ENCODE assay signal across 12 cellular contexts in genomic region chr17:42673266-42673884, GRCh38. TPM values are rescaled to one million over a fixed set of nuclear protein-coding genes. Genes with fewer than 3 reads are reported as not detected.
DNase-seq lines count a peak whose midpoint lies in the region; ATAC-seq, FAIRE-seq and TF ChIP-seq lines count a peak whose summit lies in the region.
"Had no signal": no experiment of that assay in that cellular context is flagged by ENCODE, and none has a peak within 500 bp of the region (broad histone marks: within the 10 kb centered on the region; RNA-seq: fewer than 3 reads in every experiment).

No MANE protein-coding gene starts in this region.

- H2BK120ac ChIP-seq in neuronal stem cell (ENCODE audit: low read depth, low read length): no peak overlapping the region

- H3K9me3 ChIP-seq in HepG2 (ENCODE audit: low read length) (no peaks in the 10 kb centered on the region), right lobe of liver (no peaks in the 10 kb centered on the region), esophagus squamous epithelium (no peaks in the 10 kb centered on the region), neuronal stem cell (replicated peaks in 1 of 2; ENCODE audit: control insufficient read depth in 2 of 2, insufficient read depth in 1 of 2, low read depth in 1 of 2, low read length in 2 of 2) (peaks cover 0 to 2% of the 10 kb centered on the region in 2 donors)

- H2AK5ac ChIP-seq in neuronal stem cell (ENCODE audit: low read depth, low read length): peak overlapping the region; percentile 84

- CTCF ChIA-PET in HepG2 (lab: Yijun Ruan, JAX; ENCODE audit: low intra/inter-chr PET ratio, low total read pairs): no interaction called here
- CTCF ChIA-PET in WTC11 (lab: Charles Lee): interaction anchor here (0.6 to 3.2 kb wide), 28 partner anchors 10 to 151 kb away, joined by 3 to 31 read pairs (median 6); partner anchors contain the start of genes BECN1, CNTNAP1, PSMC3IP and RAMP2

- peak overlapping the region; percentile 83 for H3K18ac ChIP-seq in neuronal stem cell (ENCODE audit: low read length)

- TF ChIP-seq EP300 in HepG2 (IDR thresholded peaks at IDR 0.05; ENCODE audit: low read depth in 2 of 2, low read length in 2 of 2): no peak
- TF ChIP-seq EP300 in HepG2 (CRISPR knock-in tag; IDR thresholded peaks at IDR 0.05; ENCODE audit: borderline replicate concordance): no peak

- in situ Hi-C loops in HepG2 (cut with HindIII; ENCODE audit: extremely low pct_ligation_motif_present, low pct_unique_long_range_greater_than_20kb): no loop called here

- DNase-seq in HepG2 (ENCODE audit: low spot score) (no peak), right lobe of liver (no peak), esophagus squamous epithelium (lab: John Stamatoyannopoulos, UW) (no peak), neuronal stem cell (ENCODE audit: low spot score) (no peak), T-helper 9 cell (no peak), WTC11 (ENCODE audit: low spot score) (no peak), NCI-H1092 treated with DMSO at 0.1 percent for 48 hours (lab: John Stamatoyannopoulos, UW) (no peak)
- DNase-seq in activated naive CD4-positive, alpha-beta T cell treated with Interleukin-2 at 50 U/mL for 16 hours: no peak
- DNase-seq: activated T-cell treated with anti-CD3 and anti-CD28 coated beads, Interleukin-2, amount 50 U/mL, for 4 hours; NCI-H1105; stimulated activated CD4-positive, alpha-beta T cell treated with anti-CD3 and anti-CD28 coated beads, Interleukin-4, amount 100 ng/mL, for 4 hours had no signal

- H3K36me3 ChIP-seq in HepG2 (replicated peaks in 1 of 2; ENCODE audit: control insufficient read depth in 1 of 2, insufficient read depth in 2 of 2, low read length in 2 of 2) (peaks cover 11 to 46% of the 10 kb centered on the region in 2 experiments), right lobe of liver (peaks cover 0 to 39% (median 11%) of the 10 kb centered on the region in 4 donors), esophagus squamous epithelium (peaks cover 24 to 57% (median 26%) of the 10 kb centered on the region in 3 donors), neuronal stem cell (replicated peaks in 1 of 2; ENCODE audit: control insufficient read depth in 2 of 2, insufficient read depth in 2 of 2, low read length in 2 of 2) (peaks cover 4 to 51% of the 10 kb centered on the region in 2 donors)

- intact Hi-C loops in HepG2 (cut with micrococcal nuclease; ENCODE audit: unreplicated experiment): no loop called here
- intact Hi-C loops in right lobe of liver (cut with DNase I): no loop called here
- intact Hi-C loops in esophagus squamous epithelium (cut with DNase I): no loop called here

- ATAC-seq in HepG2 (no peak), right lobe of liver (no peak), WTC11 (no peak)
- ATAC-seq: activated T-cell treated with anti-CD3 and anti-CD28 coated beads, Interleukin-2, amount 50 U/mL, for 4 hours had no signal

- no peak overlapping the region for H2BK12ac ChIP-seq in neuronal stem cell (ENCODE audit: low read length)

- no peaks in the 10 kb centered on the region for H3K9me3 Mint-ChIP-seq in WTC11
- H3K9me3 Mint-ChIP-seq: activated T-cell treated with anti-CD3 and anti-CD28 coated beads, Interleukin-2, amount 50 U/mL, for 4 hours had no signal

- H3K27ac ChIP-seq in HepG2 (ENCODE audit: extremely low read length, insufficient read depth, low read length) (no peak overlapping the region), right lobe of liver (no peak overlapping the region), esophagus squamous epithelium (peak overlapping the region; percentile 98 to 99 (median 98)), neuronal stem cell (replicated peaks; ENCODE audit: low read length) (no peak overlapping the region)

- H3K79me2 ChIP-seq in HepG2 (ENCODE audit: insufficient read depth, low read length): peaks cover 22% of the 10 kb centered on the region

- H3K4me1 Mint-ChIP-seq in WTC11: peaks cover 43% of the 10 kb centered on the region

- H3K4me3 ChIP-seq in HepG2 (replicated peaks in 1 of 3; ENCODE audit: insufficient read depth in 1 of 3, low read depth in 2 of 3, low read length in 3 of 3) (no peak overlapping the region), right lobe of liver (no peak overlapping the region), esophagus squamous epithelium (peak overlapping the region; percentile 83 to 97 (median 94)), neuronal stem cell (ENCODE audit: low read length in 2 of 2) (no peak overlapping the region)

- TF ChIP-seq RAD21 in HepG2 (CRISPR knock-in tag; IDR thresholded peaks at IDR 0.05): no peak

- 98% methylated on average over 19 of the region's 30 CpGs for WGBS in HepG2 (ENCODE audit: low lambda C conversion rate)
- WGBS in right lobe of liver (ENCODE audit: insufficient coverage, low coverage, low lambda C conversion rate, missing lambda C conversion rate): 60% methylated on average over 1 of the region's 30 CpGs
- WGBS in esophagus squamous epithelium, 2 donors: 69 to 93% methylated on average over 5 to 6 of the region's 30 CpGs
- WGBS in neuronal stem cell (ENCODE audit: extremely low coverage in 2 of 2, insufficient read length in 2 of 2, insufficient replicate concordance in 1 of 2), 2 donors: no CpG with 5 or more reads among the region's 30 CpGs

- no TSS peak for BruUV-seq in HepG2 (replicated peaks; lab: Mats Ljungman, UMichigan)

- peak overlapping the region; percentile 66 for H2BK5ac ChIP-seq in neuronal stem cell (ENCODE audit: low read length)

- H3K4me2 ChIP-seq in HepG2 (ENCODE audit: low read depth, low read length) (no peak overlapping the region), neuronal stem cell (ENCODE audit: insufficient read depth, low read length, poor library complexity, severe bottlenecking) (peak overlapping the region; percentile 18)

- H3K14ac ChIP-seq in neuronal stem cell (ENCODE audit: low read length): peak overlapping the region; percentile 3

- H2AFZ ChIP-seq in HepG2 (ENCODE audit: low read length) (no peak overlapping the region), neuronal stem cell (ENCODE audit: low read length) (no peak overlapping the region)
- H2AFZ ChIP-seq: parathyroid adenoma had no signal

- TF ChIP-seq POLR2A in HepG2 (IDR thresholded peaks at IDR 0.05; ENCODE audit: insufficient read depth in 1 of 2, low read depth in 2 of 2, low read length in 2 of 2): no peak
- TF ChIP-seq POLR2A in right lobe of liver (IDR thresholded peaks at IDR 0.05): no peak
- TF ChIP-seq POLR2A in esophagus squamous epithelium (IDR thresholded peaks at IDR 0.05): no peak

- H2BK15ac ChIP-seq in neuronal stem cell (ENCODE audit: low read length): no peak overlapping the region

- H3K4me1 ChIP-seq in HepG2 (ENCODE audit: insufficient read depth, low read length) (peaks cover 21% of the 10 kb centered on the region), right lobe of liver (peaks cover 0 to 32% (median 5%) of the 10 kb centered on the region in 4 donors), esophagus squamous epithelium (peaks cover 53 to 91% (median 66%) of the 10 kb centered on the region in 3 donors), neuronal stem cell (ENCODE audit: control insufficient read depth in 2 of 2, insufficient read depth in 1 of 2, low read depth in 1 of 2, low read length in 2 of 2) (peaks cover 17 to 39% of the 10 kb centered on the region in 2 donors)

- H3K36me3 Mint-ChIP-seq in WTC11: peaks cover 8% of the 10 kb centered on the region

- H4K8ac ChIP-seq in neuronal stem cell (ENCODE audit: low read depth, low read length): no peak overlapping the region

- H3K23ac ChIP-seq in neuronal stem cell (ENCODE audit: low read depth, low read length, poor library complexity): no peak overlapping the region

- H3K27me3 ChIP-seq in HepG2 (ENCODE audit: control insufficient read depth in 1 of 2, insufficient read depth in 2 of 2, low read length in 2 of 2) (no peaks in the 10 kb centered on the region), right lobe of liver (no peaks in the 10 kb centered on the region), esophagus squamous epithelium (peaks cover 0 to 25% (median 0%) of the 10 kb centered on the region in 4 donors), neuronal stem cell (ENCODE audit: control insufficient read depth in 3 of 3, insufficient read depth in 3 of 3, low read depth in 1 of 3, low read length in 3 of 3) (peaks cover 0 to 58% (median 10%) of the 10 kb centered on the region in 3 experiments)

- TF ChIP-seq CTCF in HepG2 (CRISPR knock-in tag; IDR thresholded peaks at IDR 0.05) (no peak), right lobe of liver (IDR thresholded peaks at IDR 0.05) (no peak), esophagus squamous epithelium (IDR thresholded peaks at IDR 0.05) (no peak), WTC11 (IDR thresholded peaks at IDR 0.05) (no peak)

- peaks cover 19% of the 10 kb centered on the region for H3K79me1 ChIP-seq in neuronal stem cell (ENCODE audit: low read depth, low read length)

- no peak for FAIRE-seq in HepG2 (lab: Jason Lieb, UNC)

- H3K4me3 Mint-ChIP-seq in WTC11: no peak overlapping the region
- H3K4me3 Mint-ChIP-seq: activated T-cell treated with anti-CD3 and anti-CD28 coated beads, Interleukin-2, amount 50 U/mL, for 4 hours had no signal

- no peaks in the 10 kb centered on the region; the same call in 1 of the 2 replicates for H4K20me1 ChIP-seq in HepG2 (ENCODE audit: insufficient read depth, low read length)

- H3K27me3 Mint-ChIP-seq in WTC11 (ENCODE audit: low read depth): peaks cover 3% of the 10 kb centered on the region

- H3K9ac ChIP-seq in HepG2 (ENCODE audit: insufficient read depth, low read depth, low read length): no peak overlapping the region
- no peak overlapping the region for H3K9ac ChIP-seq in neuronal stem cell (ENCODE audit: low read depth, low read length, poor library complexity)
- H3K9ac ChIP-seq: parathyroid adenoma had no signal

- H4K91ac ChIP-seq in neuronal stem cell (ENCODE audit: low read depth, low read length, poor library complexity): no peak overlapping the region

- no peak overlapping the region for H3K27ac Mint-ChIP-seq in WTC11

- no peak overlapping the region for H3K4ac ChIP-seq in neuronal stem cell (ENCODE audit: low read length)

- POLR2A ChIA-PET in HepG2 (lab: Yijun Ruan, JAX): interaction anchor here (0.6 to 6.3 kb wide), 4 partner anchors 10 to 68 kb away, joined by 3 to 65 read pairs (median 3); partner anchors contain the start of genes RETREG3, TUBG1 and TUBG2
- POLR2A ChIA-PET in WTC11 (lab: Charles Lee): interaction anchor here (0.6 to 1.9 kb wide), 3 partner anchors 64 to 95 kb away, joined by 3 to 6 read pairs (median 3); partner anchors contain the start of genes PSMC3IP, RETREG3 and TUBG1

RNA-seq across cellular contexts. Expression of gene PLEKHH3, which starts 3.4 kb away (rescaled TPM):
- total RNA-seq in HepG2 (2016; rRNA removed; fragmentation: Illumina TruSeq; extraction: Trizol) (9.3 and 19.9 TPM in 2 replicates), right lobe of liver (10 to 100 TPM in 5 of 6 experiments, 1 to 10 TPM in 1; 8.1 to 23.7 (median 11.2) TPM), esophagus squamous epithelium (10 to 100 TPM; 41.0 to 55.8 (median 55.1) TPM), WTC11 (2021) (33.0 to 40.2 TPM (median 35.6 TPM) in 3 replicates)
- total RNA-seq in HepG2 (2016; cell fraction: cytosol; rRNA removed; fragmentation: Illumina TruSeq; extraction: Trizol; ENCODE audit: low read depth): 2.9 and 5.1 TPM in 2 replicates
- total RNA-seq in HepG2 (2016; cell fraction: insoluble cytoplasmic fraction; rRNA removed; fragmentation: Illumina TruSeq; extraction: Trizol): 10.2 and 18.9 TPM in 2 replicates
- total RNA-seq in HepG2 (2016; cell fraction: membrane; rRNA removed; fragmentation: Illumina TruSeq; extraction: Trizol): 8.9 and 10.3 TPM in 2 replicates
- total RNA-seq in HepG2 (2016; cell fraction: nucleus; rRNA removed; fragmentation: Illumina TruSeq; extraction: Trizol): 10.2 and 14.4 TPM in 2 replicates
- 6.0 and 7.5 TPM in 2 replicates for polyA plus RNA-seq in HepG2 (2011; rRNA removed)
- polyA plus RNA-seq in HepG2 (2011; cell fraction: cytosol; rRNA removed): 3.4 and 6.4 TPM in 2 replicates
- polyA plus RNA-seq in HepG2 (2011; cell fraction: nucleus; rRNA removed): 38.3 and 39.7 TPM in 2 replicates
- 7.4 and 10.5 TPM in 2 replicates for polyA plus RNA-seq in HepG2 (2012)
- polyA plus RNA-seq in HepG2 (2016; cell fraction: cytosol; fragmentation: Illumina TruSeq; extraction: Trizol; ENCODE audit: low read depth): 2.3 and 2.4 TPM in 2 replicates
- polyA plus RNA-seq in HepG2 (2016; cell fraction: insoluble cytoplasmic fraction; fragmentation: Illumina TruSeq; extraction: Trizol; ENCODE audit: low read depth): 8.9 and 12.6 TPM in 2 replicates
- 5.4 and 5.8 TPM in 2 replicates for polyA plus RNA-seq in HepG2 (2016; cell fraction: membrane; fragmentation: Illumina TruSeq; extraction: Trizol; ENCODE audit: low read depth)
- 31.7 and 34.0 TPM in 2 replicates for polyA plus RNA-seq in HepG2 (2016; cell fraction: nucleus; fragmentation: Illumina TruSeq; extraction: Trizol; ENCODE audit: insufficient read depth, low read depth)
- 7.4 and 8.5 TPM in 2 replicates for polyA minus RNA-seq in HepG2 (2011; rRNA and poly(A)+ RNA removed; ENCODE audit: low replicate concordance)
- polyA minus RNA-seq in HepG2 (2011; cell fraction: cytosol; rRNA and poly(A)+ RNA removed): 5.2 and 7.6 TPM in 2 replicates
- 6.4 and 7.6 TPM in 2 replicates for polyA minus RNA-seq in HepG2 (2011; cell fraction: nucleus; rRNA and poly(A)+ RNA removed)
- 17.1 TPM for polyA plus RNA-seq in neuronal stem cell (2013, experiment 1 of 2)
- polyA plus RNA-seq in neuronal stem cell (2013, experiment 2 of 2): 17.9 TPM

RNA-seq across cellular contexts. Expression of gene CCR10, which starts 8.3 kb away (rescaled TPM):
- total RNA-seq in HepG2 (2016; rRNA removed; fragmentation: Illumina TruSeq; extraction: Trizol): 0.20 and 0.29 TPM in 2 replicates
- 0.10 and 0.26 TPM in 2 replicates for total RNA-seq in HepG2 (2016; cell fraction: cytosol; rRNA removed; fragmentation: Illumina TruSeq; extraction: Trizol; ENCODE audit: low read depth)
- total RNA-seq in HepG2 (2016; cell fraction: insoluble cytoplasmic fraction; rRNA removed; fragmentation: Illumina TruSeq; extraction: Trizol): 0.15 and 0.48 TPM in 2 replicates
- total RNA-seq in HepG2 (2016; cell fraction: membrane; rRNA removed; fragmentation: Illumina TruSeq; extraction: Trizol): 0.24 and 0.37 TPM in 2 replicates
- 0.38 and 0.47 TPM in 2 replicates for total RNA-seq in HepG2 (2016; cell fraction: nucleus; rRNA removed; fragmentation: Illumina TruSeq; extraction: Trizol)
- 0.54 and 0.63 TPM in 2 replicates for polyA plus RNA-seq in HepG2 (2011; rRNA removed)
- polyA plus RNA-seq in HepG2 (2011; cell fraction: cytosol; rRNA removed): 0.69 and 0.85 TPM in 2 replicates
- 6.7 and 9.2 TPM in 2 replicates for polyA plus RNA-seq in HepG2 (2011; cell fraction: nucleus; rRNA removed)
- 1.1 TPM in 2 replicates for polyA plus RNA-seq in HepG2 (2012)
- 0.08 and 0.14 TPM in 2 replicates for polyA plus RNA-seq in HepG2 (2016; cell fraction: cytosol; fragmentation: Illumina TruSeq; extraction: Trizol; ENCODE audit: low read depth)
- 0.19 TPM in 1 of 2 replicates, not detected in the other for polyA plus RNA-seq in HepG2 (2016; cell fraction: insoluble cytoplasmic fraction; fragmentation: Illumina TruSeq; extraction: Trizol; ENCODE audit: low read depth)
- 0.13 TPM in 1 of 2 replicates, not detected in the other for polyA plus RNA-seq in HepG2 (2016; cell fraction: membrane; fragmentation: Illumina TruSeq; extraction: Trizol; ENCODE audit: low read depth)
- polyA plus RNA-seq in HepG2 (2016; cell fraction: nucleus; fragmentation: Illumina TruSeq; extraction: Trizol; ENCODE audit: insufficient read depth, low read depth): 1.4 and 2.1 TPM in 2 replicates
- polyA minus RNA-seq in HepG2 (2011; rRNA and poly(A)+ RNA removed; ENCODE audit: low replicate concordance): 0.19 and 0.62 TPM in 2 replicates
- polyA minus RNA-seq in HepG2 (2011; cell fraction: cytosol; rRNA and poly(A)+ RNA removed): 0.40 and 0.62 TPM in 2 replicates
- polyA minus RNA-seq in HepG2 (2011; cell fraction: nucleus; rRNA and poly(A)+ RNA removed): 0.77 and 0.87 TPM in 2 replicates
- total RNA-seq in right lobe of liver: under 1 TPM in 3 of 6 experiments, not detected in 3; 0.21 to 0.34 (median 0.31) TPM
- total RNA-seq in esophagus squamous epithelium: under 1 TPM in 1 of 4 donors, not detected in 3; 0.76 TPM
- 1.9 TPM for polyA plus RNA-seq in neuronal stem cell (2013, experiment 1 of 2)
- 1.8 TPM for polyA plus RNA-seq in neuronal stem cell (2013, experiment 2 of 2)
- 3.7 to 4.4 TPM (median 4.2 TPM) in 3 replicates for total RNA-seq in WTC11 (2021)

RNA-seq across cellular contexts. Expression of gene CNTNAP1, which starts 9.0 kb away (rescaled TPM):
- total RNA-seq in HepG2 (2016; rRNA removed; fragmentation: Illumina TruSeq; extraction: Trizol) (1.2 and 4.5 TPM in 2 replicates), right lobe of liver (1 to 10 TPM in 1 of 6 experiments, under 1 TPM in 5; 0.42 to 1.8 (median 0.56) TPM), esophagus squamous epithelium (under 1 TPM; 0.15 to 0.88 (median 0.43) TPM), WTC11 (2021) (12.1 to 12.7 TPM (median 12.7 TPM) in 3 replicates)
- 1.7 TPM in 2 replicates for total RNA-seq in HepG2 (2016; cell fraction: cytosol; rRNA removed; fragmentation: Illumina TruSeq; extraction: Trizol; ENCODE audit: low read depth)
- 1.4 and 4.9 TPM in 2 replicates for total RNA-seq in HepG2 (2016; cell fraction: insoluble cytoplasmic fraction; rRNA removed; fragmentation: Illumina TruSeq; extraction: Trizol)
- total RNA-seq in HepG2 (2016; cell fraction: membrane; rRNA removed; fragmentation: Illumina TruSeq; extraction: Trizol): 1.1 and 1.5 TPM in 2 replicates
- total RNA-seq in HepG2 (2016; cell fraction: nucleus; rRNA removed; fragmentation: Illumina TruSeq; extraction: Trizol): 4.9 and 6.9 TPM in 2 replicates
- polyA plus RNA-seq in HepG2 (2011; rRNA removed): 7.7 and 10.7 TPM in 2 replicates
- polyA plus RNA-seq in HepG2 (2011; cell fraction: cytosol; rRNA removed): 4.1 and 4.4 TPM in 2 replicates
- 62.6 and 69.7 TPM in 2 replicates for polyA plus RNA-seq in HepG2 (2011; cell fraction: nucleus; rRNA removed)
- polyA plus RNA-seq in HepG2 (2012): 9.2 and 13.1 TPM in 2 replicates
- polyA plus RNA-seq in HepG2 (2016; cell fraction: cytosol; fragmentation: Illumina TruSeq; extraction: Trizol; ENCODE audit: low read depth): 0.15 and 0.23 TPM in 2 replicates
- polyA plus RNA-seq in HepG2 (2016; cell fraction: insoluble cytoplasmic fraction; fragmentation: Illumina TruSeq; extraction: Trizol; ENCODE audit: low read depth): 1.1 and 1.6 TPM in 2 replicates
- 0.47 and 0.51 TPM in 2 replicates for polyA plus RNA-seq in HepG2 (2016; cell fraction: membrane; fragmentation: Illumina TruSeq; extraction: Trizol; ENCODE audit: low read depth)
- polyA plus RNA-seq in HepG2 (2016; cell fraction: nucleus; fragmentation: Illumina TruSeq; extraction: Trizol; ENCODE audit: insufficient read depth, low read depth): 19.8 and 23.5 TPM in 2 replicates
- polyA minus RNA-seq in HepG2 (2011; rRNA and poly(A)+ RNA removed; ENCODE audit: low replicate concordance): 2.2 and 13.9 TPM in 2 replicates
- polyA minus RNA-seq in HepG2 (2011; cell fraction: cytosol; rRNA and poly(A)+ RNA removed): 8.8 TPM in 2 replicates
- polyA minus RNA-seq in HepG2 (2011; cell fraction: nucleus; rRNA and poly(A)+ RNA removed): 12.2 and 13.8 TPM in 2 replicates
- 6.1 TPM for polyA plus RNA-seq in neuronal stem cell (2013, experiment 1 of 2)
- 5.9 TPM for polyA plus RNA-seq in neuronal stem cell (2013, experiment 2 of 2)

RNA-seq across cellular contexts. Expression of gene TUBG2, which starts 14.3 kb away (rescaled TPM):
- total RNA-seq in HepG2 (2016; rRNA removed; fragmentation: Illumina TruSeq; extraction: Trizol) (6.6 and 16.0 TPM in 2 replicates), right lobe of liver (10 to 100 TPM in 1 of 6 experiments, 1 to 10 TPM in 5; 6.8 to 10.7 (median 7.5) TPM), esophagus squamous epithelium (10 to 100 TPM in 1 of 4 donors, 1 to 10 TPM in 3; 7.1 to 14.5 (median 8.8) TPM), WTC11 (2021) (22.1 to 26.7 TPM (median 22.2 TPM) in 3 replicates)
- 6.2 and 7.8 TPM in 2 replicates for total RNA-seq in HepG2 (2016; cell fraction: cytosol; rRNA removed; fragmentation: Illumina TruSeq; extraction: Trizol; ENCODE audit: low read depth)
- total RNA-seq in HepG2 (2016; cell fraction: insoluble cytoplasmic fraction; rRNA removed; fragmentation: Illumina TruSeq; extraction: Trizol): 5.9 and 16.8 TPM in 2 replicates
- total RNA-seq in HepG2 (2016; cell fraction: membrane; rRNA removed; fragmentation: Illumina TruSeq; extraction: Trizol): 10.7 and 11.2 TPM in 2 replicates
- total RNA-seq in HepG2 (2016; cell fraction: nucleus; rRNA removed; fragmentation: Illumina TruSeq; extraction: Trizol): 22.8 and 25.9 TPM in 2 replicates
- polyA plus RNA-seq in HepG2 (2011; rRNA removed): 42.3 and 48.3 TPM in 2 replicates
- polyA plus RNA-seq in HepG2 (2011; cell fraction: cytosol; rRNA removed): 26.1 and 26.6 TPM in 2 replicates
- polyA plus RNA-seq in HepG2 (2011; cell fraction: nucleus; rRNA removed): 251 and 257 TPM in 2 replicates
- 33.9 and 38.4 TPM in 2 replicates for polyA plus RNA-seq in HepG2 (2012)
- 10.7 and 13.2 TPM in 2 replicates for polyA plus RNA-seq in HepG2 (2016; cell fraction: cytosol; fragmentation: Illumina TruSeq; extraction: Trizol; ENCODE audit: low read depth)
- polyA plus RNA-seq in HepG2 (2016; cell fraction: insoluble cytoplasmic fraction; fragmentation: Illumina TruSeq; extraction: Trizol; ENCODE audit: low read depth): 13.2 and 18.2 TPM in 2 replicates
- 19.9 and 20.4 TPM in 2 replicates for polyA plus RNA-seq in HepG2 (2016; cell fraction: membrane; fragmentation: Illumina TruSeq; extraction: Trizol; ENCODE audit: low read depth)
- 85.4 and 93.9 TPM in 2 replicates for polyA plus RNA-seq in HepG2 (2016; cell fraction: nucleus; fragmentation: Illumina TruSeq; extraction: Trizol; ENCODE audit: insufficient read depth, low read depth)
- 4.8 and 24.0 TPM in 2 replicates for polyA minus RNA-seq in HepG2 (2011; rRNA and poly(A)+ RNA removed; ENCODE audit: low replicate concordance)
- polyA minus RNA-seq in HepG2 (2011; cell fraction: cytosol; rRNA and poly(A)+ RNA removed): 8.4 and 8.6 TPM in 2 replicates
- 41.6 and 47.0 TPM in 2 replicates for polyA minus RNA-seq in HepG2 (2011; cell fraction: nucleus; rRNA and poly(A)+ RNA removed)
- 19.4 TPM for polyA plus RNA-seq in neuronal stem cell (2013, experiment 1 of 2)
- polyA plus RNA-seq in neuronal stem cell (2013, experiment 2 of 2): 19.8 TPM

Comparison
In these comparisons a context has a peak if more than half of its experiments do, and no peak if none do; other contexts are left out.
1. H3K27ac ChIP-seq: peak in esophagus squamous epithelium (4 of 4); none in HepG2 (single experiment), right lobe of liver (0 of 3) and neuronal stem cell (single experiment).
2. H3K4me3 ChIP-seq: peak in esophagus squamous epithelium (4 of 4); none in HepG2 (0 of 3), right lobe of liver (0 of 3) and neuronal stem cell (0 of 2).